ENCODE assay signal across 9 cellular contexts in genomic region chr10:72257051-72257892, GRCh38. TPM values are rescaled to one million over a fixed set of nuclear protein-coding genes. Genes with fewer than 3 reads are reported as not detected.
DNase-seq lines count a peak whose midpoint lies in the region; ATAC-seq and TF ChIP-seq lines count a peak whose summit lies in the region.
"Had no signal": no experiment of that assay in that cellular context is flagged by ENCODE, and none has a peak within 500 bp of the region (broad histone marks: within the 10 kb centered on the region; RNA-seq: fewer than 3 reads in every experiment).

No MANE protein-coding gene starts in this region.

- no peaks in the 10 kb centered on the region for H3K27me3 Mint-ChIP-seq in natural killer cell treated with Interleukin-12 subunit alpha and Interleukin-12 subunit beta and Interleukin-15 and Interleukin-18, amount 100 ng/mL, for 72 hours
- H3K27me3 Mint-ChIP-seq in natural killer cell (ENCODE audit: low read depth in 2 of 2) (no peaks in the 10 kb centered on the region), activated B cell treated with CpG ODN at 0.5 μM for 24 hours (no peaks in the 10 kb centered on the region)

- H3K4me1 Mint-ChIP-seq in natural killer cell treated with Interleukin-12 subunit alpha and Interleukin-12 subunit beta and Interleukin-15 and Interleukin-18, amount 100 ng/mL, for 72 hours (ENCODE audit: low read depth in 2 of 2): peaks cover 69 to 72% of the 10 kb centered on the region in 2 donors
- H3K4me1 Mint-ChIP-seq in natural killer cell (peaks cover 61 to 80% of the 10 kb centered on the region in 2 donors), activated B cell treated with CpG ODN at 0.5 μM for 24 hours (peaks cover 78% of the 10 kb centered on the region)

- peak overlapping the region in 1 of 2 donors; percentile 18 for H3K27ac ChIP-seq in left lung

- POLR2A ChIA-PET in activated B cell treated with CpG ODN at 0.5 μM for 24 hours (lab: Charles Lee): interaction anchor here (0.7 to 14.1 kb wide), 9 partner anchors 9 to 572 kb away, joined by 3 to 380 read pairs (median 5); partner anchors contain the start of genes ANAPC16, ASCC1 and DDIT4

- no peaks in the 10 kb centered on the region for H3K27me3 ChIP-seq in left lung

- H3K9me3 ChIP-seq in left lung: no peaks in the 10 kb centered on the region

- peak overlapping the region; percentile 82 for H3K4me3 Mint-ChIP-seq in natural killer cell treated with Interleukin-12 subunit alpha and Interleukin-12 subunit beta and Interleukin-15 and Interleukin-18, amount 100 ng/mL, for 72 hours
- H3K4me3 Mint-ChIP-seq in natural killer cell (no peak overlapping the region), activated B cell treated with CpG ODN at 0.5 μM for 24 hours (peak overlapping the region; percentile 59)

- H3K4me3 ChIP-seq in left lung: no peak overlapping the region

- no peak for ATAC-seq in natural killer cell treated with Interleukin-12 subunit alpha and Interleukin-12 subunit beta and Interleukin-15 and Interleukin-18, amount 100 ng/mL, for 72 hours
- ATAC-seq in natural killer cell (no peak), activated B cell treated with CpG ODN at 0.5 μM for 24 hours (ENCODE audit: low read depth) (peak; percentile 23), left lung (peak; percentile 4)

- intact Hi-C loops in natural killer cell (cut with micrococcal nuclease): no loop called here
- intact Hi-C loops in activated B cell treated with CpG ODN at 0.5 μM for 24 hours (cut with micrococcal nuclease): no loop called here
- intact Hi-C loops in left lung (cut with DNase I): no loop called here

- TF ChIP-seq CTCF in natural killer cell (IDR thresholded peaks at IDR 0.05): no peak
- TF ChIP-seq CTCF in activated B cell treated with CpG ODN at 0.5 μM for 24 hours (IDR thresholded peaks at IDR 0.05): no peak
- TF ChIP-seq CTCF in left lung (IDR thresholded peaks at IDR 0.05): no peak

- peak; percentile 67 for DNase-seq in natural killer cell treated with Interleukin-12 subunit alpha and Interleukin-12 subunit beta and Interleukin-15 and Interleukin-18, amount 100 ng/mL, for 72 hours (ENCODE audit: low spot score)
- DNase-seq in natural killer cell (no peak), activated B cell treated with CpG ODN at 0.5 μM for 24 hours (no peak), left lung (peak in 1 of 2 donors; percentile 28), HuH-7 (ENCODE audit: low spot score) (no peak), amniotic stem cell (lab: John Stamatoyannopoulos, UW) (no peak), NCI-H1694 treated with DMSO at 0.1 percent for 48 hours (lab: John Stamatoyannopoulos, UW) (no peak), NCI-H187 (lab: John Stamatoyannopoulos, UW) (no peak)
- DNase-seq: cerebellar nuclear complex had no signal

- H3K4me1 ChIP-seq in left lung: peaks cover 37 to 89% of the 10 kb centered on the region in 2 donors

- H3K36me3 ChIP-seq in left lung: no peaks in the 10 kb centered on the region

- CTCF ChIA-PET in activated B cell treated with CpG ODN at 0.5 μM for 24 hours (lab: Charles Lee): no interaction called here

- no peaks in the 10 kb centered on the region for H3K9me3 Mint-ChIP-seq in natural killer cell treated with Interleukin-12 subunit alpha and Interleukin-12 subunit beta and Interleukin-15 and Interleukin-18, amount 100 ng/mL, for 72 hours
- H3K9me3 Mint-ChIP-seq in natural killer cell: no peaks in the 10 kb centered on the region
- no peaks in the 10 kb centered on the region for H3K9me3 Mint-ChIP-seq in activated B cell treated with CpG ODN at 0.5 μM for 24 hours

- no peaks in the 10 kb centered on the region for H3K36me3 Mint-ChIP-seq in natural killer cell treated with Interleukin-12 subunit alpha and Interleukin-12 subunit beta and Interleukin-15 and Interleukin-18, amount 100 ng/mL, for 72 hours
- H3K36me3 Mint-ChIP-seq in natural killer cell (no peaks in the 10 kb centered on the region), activated B cell treated with CpG ODN at 0.5 μM for 24 hours (ENCODE audit: low read depth) (peaks cover 3% of the 10 kb centered on the region)

- peak overlapping the region; percentile 86 to 94 for H3K27ac Mint-ChIP-seq in natural killer cell treated with Interleukin-12 subunit alpha and Interleukin-12 subunit beta and Interleukin-15 and Interleukin-18, amount 100 ng/mL, for 72 hours
- H3K27ac Mint-ChIP-seq in natural killer cell: peak overlapping the region in 1 of 2 donors; percentile 96
- H3K27ac Mint-ChIP-seq in activated B cell treated with CpG ODN at 0.5 μM for 24 hours: peak overlapping the region; percentile 82

RNA-seq across cellular contexts. Expression of gene DDIT4, which starts 16.5 kb away (rescaled TPM):
- 100 to 1,000 TPM; 189 to 207 TPM for total RNA-seq in natural killer cell treated with Interleukin-12 subunit alpha and Interleukin-12 subunit beta and Interleukin-15 and Interleukin-18, amount 100 ng/mL, for 72 hours
- total RNA-seq in natural killer cell (100 to 1,000 TPM; 174 to 232 (median 200) TPM), activated B cell treated with CpG ODN at 0.5 μM for 24 hours (175 and 180 TPM in 2 replicates), left lung (10 to 100 TPM; 40.7 to 73.8 TPM)

RNA-seq across cellular contexts. Expression of gene ASCC1, which starts 41.2 kb away (rescaled TPM):
- 10 to 100 TPM; 30.9 to 35.7 TPM for total RNA-seq in natural killer cell treated with Interleukin-12 subunit alpha and Interleukin-12 subunit beta and Interleukin-15 and Interleukin-18, amount 100 ng/mL, for 72 hours
- total RNA-seq in natural killer cell (10 to 100 TPM; 26.0 to 35.2 (median 29.3) TPM), activated B cell treated with CpG ODN at 0.5 μM for 24 hours (42.6 and 42.9 TPM in 2 replicates), left lung (10 to 100 TPM; 27.0 to 29.8 TPM)

RNA-seq across cellular contexts. Expression of gene ANAPC16, which starts 41.5 kb away (rescaled TPM):
- 10 to 100 TPM; 39.6 to 79.3 TPM for total RNA-seq in natural killer cell treated with Interleukin-12 subunit alpha and Interleukin-12 subunit beta and Interleukin-15 and Interleukin-18, amount 100 ng/mL, for 72 hours
- total RNA-seq in natural killer cell (10 to 100 TPM; 70.9 to 77.0 (median 71.0) TPM), activated B cell treated with CpG ODN at 0.5 μM for 24 hours (128 and 137 TPM in 2 replicates), left lung (10 to 100 TPM; 86.0 to 97.0 TPM)

Comparison
In these comparisons a context has a peak if more than half of its experiments do, and no peak if none do; other contexts are left out.
1. ATAC-seq: peak in activated B cell treated with CpG ODN at 0.5 μM for 24 hours (single experiment) and left lung (single experiment); none in natural killer cell treated with Interleukin-12 subunit alpha and Interleukin-12 subunit beta and Interleukin-15 and Interleukin-18, amount 100 ng/mL, for 72 hours (0 of 2) and natural killer cell (0 of 3).